ENCODE assay signal across 29 cellular contexts in genomic region chr3:111339017-111339416, GRCh38.
"Had no signal": no experiment of that assay in that cellular context is flagged by ENCODE, and none has a peak within 500 bp of the region (broad histone marks: within the 10 kb centered on the region; RNA-seq: fewer than 3 reads in every experiment).

No MANE protein-coding gene starts in this region.

- H3K4me1 ChIP-seq: parathyroid adenoma, psoas muscle, spleen, suprapubic skin, testis, tibial artery, transverse colon, upper lobe of right lung, uterus had no signal

- ATAC-seq: naive thymus-derived CD8-positive, alpha-beta T cell; natural killer cell treated with Interleukin-12 subunit alpha and Interleukin-12 subunit beta and Interleukin-15 and Interleukin-18, amount 100 ng/mL, for 72 hours; psoas muscle; right cardiac atrium; sciatic nerve; stimulated activated memory B cell treated with anti-CD40 and anti-IgM and Interleukin-4, amounts not matched to agents 10 μg/mL and 1 μg/mL and 100 μg/mL, for 72 hours; stimulated activated naive CD8-positive, alpha-beta T cell treated with anti-CD3 and anti-CD28 coated beads, Interleukin-15, amount 100 ng/mL, for 72 hours; stimulated activated naive CD8-positive, alpha-beta T cell treated with anti-CD3 and anti-CD28 coated beads, Interleukin-15, Interleukin-2, amounts not matched to agents 100 U/mL and 50 U/mL, for 24 hours; upper lobe of right lung had no signal

- H3K4me2 ChIP-seq: smooth muscle cell had no signal

- H3K9me3 ChIP-seq: neutrophil, psoas muscle, testis, transverse colon, upper lobe of right lung, uterus had no signal

- H3K9ac ChIP-seq: parathyroid adenoma had no signal

- H3K4me3 ChIP-seq: psoas muscle, skin epidermis, smooth muscle cell, spleen, suprapubic skin, testis, tibial artery, transverse colon, upper lobe of right lung, uterus had no signal

- H2AFZ ChIP-seq: parathyroid adenoma had no signal

- H3K27ac ChIP-seq: neutrophil, parathyroid adenoma, psoas muscle, skin epidermis, spleen, suprapubic skin, testis, tibial artery, transverse colon, upper lobe of right lung, uterus had no signal

- H3K36me3 ChIP-seq: neutrophil, spleen, suprapubic skin, tibial artery, transverse colon, upper lobe of right lung, uterus had no signal

- H3K79me2 ChIP-seq: parathyroid adenoma had no signal

- DNase-seq: naive thymus-derived CD8-positive, alpha-beta T cell; nephron progenitor cell; nucleus accumbens; posterior cingulate gyrus; psoas muscle; right cardiac atrium; spleen; stimulated activated CD4-positive, alpha-beta T cell treated with anti-CD3 and anti-CD28 coated beads, Interleukin-12 subunit alpha, Interleukin-12 subunit beta, amount 100 ng/mL, for 4 hours; stimulated activated CD4-positive, alpha-beta T cell treated with anti-CD3 and anti-CD28 coated beads, Interleukin-1b, Interleukin-23, amount 100 ng/mL, for 48 hours; stimulated activated CD4-positive, alpha-beta T cell treated with anti-CD3 and anti-CD28 coated beads, Interleukin-4, amount 100 ng/mL, for 1 hour; stimulated activated CD4-positive, alpha-beta T cell treated with anti-CD3 and anti-CD28 coated beads, Interleukin-4, amount 100 ng/mL, for 4 hours; stimulated activated CD8-positive, alpha-beta memory T cell treated with anti-CD3 and anti-CD28 coated beads, Interleukin-4, amount 100 ng/mL, for 48 hours; stimulated activated naive CD4-positive, alpha-beta T cell; stimulated activated naive CD8-positive, alpha-beta T cell treated with anti-CD3 and anti-CD28 coated beads, Interleukin-15, amount 100 ng/mL, for 72 hours; stimulated activated naive CD8-positive, alpha-beta T cell treated with anti-CD3 and anti-CD28 coated beads, Interleukin-15, Interleukin-2, amounts not matched to agents 100 U/mL and 50 U/mL, for 24 hours; substantia nigra; testis; tibial artery; transverse colon; upper lobe of right lung; uterus had no signal

- H3K27me3 ChIP-seq: neutrophil, spleen, suprapubic skin, testis, tibial artery, transverse colon, upper lobe of right lung, uterus had no signal
